In genomic region chrX:54786972-54787371, GRCh38 we compare ENCODE assay signal across 8 cellular contexts. TPM values are rescaled to one million over a fixed set of nuclear protein-coding genes. Genes with fewer than 3 reads are reported as not detected.
DNase-seq lines count a peak whose midpoint lies in the region; ATAC-seq, FAIRE-seq and TF ChIP-seq lines count a peak whose summit lies in the region.

No MANE protein-coding gene starts in this region.

- H3K4me1 ChIP-seq in A549, result no peaks in the 10 kb centered on the region
- H3K4me1 ChIP-seq in neuronal stem cell (ENCODE audit: control insufficient read depth in 2 of 2, insufficient read depth in 1 of 2, low read depth in 1 of 2, low read length in 2 of 2), result peaks cover 2 to 3% of the 10 kb centered on the region in 2 donors
- H3K4me1 ChIP-seq in prostate gland (replicated peaks), result no peaks in the 10 kb centered on the region

- H4K8ac ChIP-seq in neuronal stem cell (ENCODE audit: low read depth, low read length), result no peak overlapping the region

- no peak overlapping the region for H4K91ac ChIP-seq in neuronal stem cell (ENCODE audit: low read depth, low read length, poor library complexity)

- H3K27ac ChIP-seq in A549 (no peak overlapping the region), neuronal stem cell (replicated peaks; ENCODE audit: low read length) (no peak overlapping the region), prostate gland (no peak overlapping the region)

- H2AFZ ChIP-seq in neuronal stem cell (ENCODE audit: low read length), result no peak overlapping the region

- peaks cover 0 to 2% (median 0%) of the 10 kb centered on the region in 3 experiments for H3K27me3 ChIP-seq in neuronal stem cell (ENCODE audit: control insufficient read depth in 3 of 3, insufficient read depth in 3 of 3, low read depth in 1 of 3, low read length in 3 of 3)
- no peaks in the 10 kb centered on the region for H3K27me3 ChIP-seq in prostate gland (replicated peaks; ENCODE audit: insufficient read depth)

- TF ChIP-seq RAD21 in A549 (conservative IDR thresholded peaks at IDR 0.05 in 1 of 2, IDR thresholded peaks at IDR 0.05 in 1 of 2), result peak; percentile 14 to 53; a peak in 2 of 5 replicates

- H3K9me3 ChIP-seq in A549 (no peaks in the 10 kb centered on the region), neuronal stem cell (replicated peaks in 1 of 2; ENCODE audit: control insufficient read depth in 2 of 2, insufficient read depth in 1 of 2, low read depth in 1 of 2, low read length in 2 of 2) (no peaks in the 10 kb centered on the region), prostate gland (no peaks in the 10 kb centered on the region)

- H3K79me1 ChIP-seq in neuronal stem cell (ENCODE audit: low read depth, low read length), result no peaks in the 10 kb centered on the region

- H3K4me3 ChIP-seq in A549 (no peak overlapping the region), epithelial cell of esophagus (ENCODE audit: low read length) (no peak overlapping the region), neuronal stem cell (ENCODE audit: low read length in 2 of 2) (no peak overlapping the region), prostate gland (no peak overlapping the region)

- H3K18ac ChIP-seq in neuronal stem cell (ENCODE audit: low read length), result no peak overlapping the region

- ATAC-seq in A549 (peak; percentile 68 to 88; a peak in 5 of 6 replicates), GM18868 (IDR thresholded peaks at IDR 0.05; ENCODE audit: unreplicated experiment) (peak; percentile 64), SK-N-SH treated with all-trans-retinoic acid at 6 μM for 48 hours (peak; percentile 49)

- intact Hi-C loops in prostate gland (cut with DNase I), result no loop called here
- intact Hi-C loops in cardiac septum (cut with DNase I), result no loop called here

- CTCF ChIA-PET in A549 (lab: Yijun Ruan, JAX), result interaction anchor here (0.6 to 1.5 kb wide), 3 partner anchors 11 to 147 kb away, joined by 3 to 7 read pairs (median 4); partner anchors contain the start of gene ITIH6

- H3K36me3 ChIP-seq in neuronal stem cell (replicated peaks in 1 of 2; ENCODE audit: control insufficient read depth in 2 of 2, insufficient read depth in 2 of 2, low read length in 2 of 2) (no peaks in the 10 kb centered on the region), prostate gland (no peaks in the 10 kb centered on the region)

- H3K9ac ChIP-seq in neuronal stem cell (ENCODE audit: low read depth, low read length, poor library complexity), result no peak overlapping the region

- no peak overlapping the region for H2AK5ac ChIP-seq in neuronal stem cell (ENCODE audit: low read depth, low read length)

- H3K23ac ChIP-seq in neuronal stem cell (ENCODE audit: low read depth, low read length, poor library complexity), result no peak overlapping the region

- 65% methylated on average over 2 of the region's 2 CpGs for WGBS in A549 (ENCODE audit: missing lambda C conversion rate)
- no CpG with 5 or more reads among the region's 2 CpGs for WGBS in neuronal stem cell (ENCODE audit: extremely low coverage in 2 of 2, insufficient read length in 2 of 2, insufficient replicate concordance in 1 of 2), 2 donors
- WGBS in prostate gland, result 94% methylated on average over 2 of the region's 2 CpGs

- TF ChIP-seq EP300 in A549 (IDR thresholded peaks at IDR 0.05), result no peak

- no peak overlapping the region for H3K4ac ChIP-seq in neuronal stem cell (ENCODE audit: low read length)

- TF ChIP-seq POLR2A in A549 (IDR thresholded peaks at IDR 0.05; ENCODE audit: low read length), result no peak
- TF ChIP-seq POLR2A in prostate gland (IDR thresholded peaks at IDR 0.05), result no peak

- FAIRE-seq in A549 (lab: Jason Lieb, UNC), result peak; percentile 13

- no peak overlapping the region for H3K14ac ChIP-seq in neuronal stem cell (ENCODE audit: low read length)

- POLR2A ChIA-PET in A549 (lab: Yijun Ruan, JAX), result interaction anchor here (1.0 kb wide), 1 partner anchor 147 kb away, joined by 3 read pairs; no protein-coding TSS in a partner anchor

- H2BK5ac ChIP-seq in neuronal stem cell (ENCODE audit: low read length), result no peak overlapping the region

- peak in 1 of 2 experiments; percentile 25 for DNase-seq in A549 (ENCODE audit: low read depth in 1 of 2, low spot score in 1 of 2)
- DNase-seq in epithelial cell of esophagus (ENCODE audit: low read depth), result peak; percentile 36
- DNase-seq in midbrain (lab: John Stamatoyannopoulos, UW), result no peak
- DNase-seq in neuronal stem cell (ENCODE audit: low spot score), result no peak
- no peak for DNase-seq in prostate gland (ENCODE audit: low spot score)
- DNase-seq in cardiac septum (ENCODE audit: low spot score), result no peak

- no peak overlapping the region for H2BK12ac ChIP-seq in neuronal stem cell (ENCODE audit: low read length)

- H2BK15ac ChIP-seq in neuronal stem cell (ENCODE audit: low read length), result no peak overlapping the region

- no peak overlapping the region for H3K4me2 ChIP-seq in A549
- H3K4me2 ChIP-seq in neuronal stem cell (ENCODE audit: insufficient read depth, low read length, poor library complexity, severe bottlenecking), result no peak overlapping the region

- TF ChIP-seq CTCF in A549 (IDR thresholded peaks at IDR 0.05) (no peak), epithelial cell of esophagus (IDR thresholded peaks at IDR 0.05; ENCODE audit: insufficient read depth, low read depth, low read length, missing control alignments) (peak; percentile 39), prostate gland (IDR thresholded peaks at IDR 0.05) (peak in 1 of 4 experiments; percentile 6)

- H2BK120ac ChIP-seq in neuronal stem cell (ENCODE audit: low read depth, low read length), result no peak overlapping the region

TF ChIP-seq in A549, 52 proteins besides CTCF, POLR2A, EP300 and RAD21:
- 0 out of 3 replicates have a peak, but pooled peaks have one; percentile 8 for TF ChIP-seq SMC3 (IDR thresholded peaks at IDR 0.05)
- TF ChIP-seq MAX (IDR thresholded peaks at IDR 0.05), result no peak
- TF ChIP-seq CBX8 (IDR thresholded peaks at IDR 0.05), result no peak

TF ChIP-seq in SK-N-SH treated with all-trans-retinoic acid at 6 μM for 48 hours, 23 proteins besides CTCF, POLR2A, EP300 and RAD21:
- TF ChIP-seq SNAI2 (CRISPR knock-in tag; IDR thresholded peaks at IDR 0.05), result no peak
- no peak for TF ChIP-seq BACH2 (CRISPR knock-in tag; IDR thresholded peaks at IDR 0.05; ENCODE audit: borderline replicate concordance)
- TF ChIP-seq CSRNP3 (CRISPR knock-in tag; IDR thresholded peaks at IDR 0.05), result no peak
- no peak for TF ChIP-seq ZFP3 (CRISPR knock-in tag; IDR thresholded peaks at IDR 0.05)

RNA-seq across cellular contexts. Expression of gene ITIH6, which starts 11.1 kb away (rescaled TPM):
- polyA plus RNA-seq in A549 (2011; rRNA removed) (0.04 and 0.11 TPM in 2 replicates), A549 (2017; fragmentation: RNase III; extraction: RNeasy Plus Mini Kit Qiagen cat#74134 plus additional on column Dnase treatment) (not detected in 3 replicates)
- under 0.01 and 0.01 TPM in 2 replicates for polyA plus RNA-seq in A549 (2012; cell fraction: cytosol; rRNA removed)
- polyA plus RNA-seq in A549 (2012; cell fraction: nucleus; rRNA removed), result not detected in 2 replicates
- polyA minus RNA-seq in A549 (2011; rRNA and poly(A)+ RNA removed), result 0.04 and 0.10 TPM in 2 replicates
- 0.03 TPM for polyA plus RNA-seq in neuronal stem cell (2013, experiment 1 of 2)
- polyA plus RNA-seq in neuronal stem cell (2013, experiment 2 of 2), result 0.07 TPM
- total RNA-seq in prostate gland (1 to 10 TPM; 1.0 to 3.7 TPM), cardiac septum (not detected)

RNA-seq across cellular contexts. Expression of gene MAGED2, which starts 20.6 kb away (rescaled TPM):
- polyA plus RNA-seq in A549 (2011; rRNA removed) (79.9 and 87.6 TPM in 2 replicates), A549 (2017; fragmentation: RNase III; extraction: RNeasy Plus Mini Kit Qiagen cat#74134 plus additional on column Dnase treatment) (87.7 to 127 TPM (median 109 TPM) in 3 replicates)
- 41.7 and 47.9 TPM in 2 replicates for polyA plus RNA-seq in A549 (2012; cell fraction: cytosol; rRNA removed)
- polyA plus RNA-seq in A549 (2012; cell fraction: nucleus; rRNA removed), result 76.6 and 96.7 TPM in 2 replicates
- polyA minus RNA-seq in A549 (2011; rRNA and poly(A)+ RNA removed), result 35.7 and 39.0 TPM in 2 replicates
- 141 TPM for polyA plus RNA-seq in neuronal stem cell (2013, experiment 1 of 2)
- polyA plus RNA-seq in neuronal stem cell (2013, experiment 2 of 2), result 142 TPM
- total RNA-seq in prostate gland (100 to 1,000 TPM; 304 to 371 TPM), cardiac septum (91.5 TPM)
